ENCODE assay signal across 30 cellular contexts in genomic region chr5:34978681-34979080, GRCh38. TPM values are rescaled to one million over a fixed set of nuclear protein-coding genes. Genes with fewer than 3 reads are reported as not detected.
A peak's percentile ranks its signal among the peaks of the same experiment; 100 is the strongest.
DNase-seq lines count a peak whose midpoint lies in the region; ATAC-seq, FAIRE-seq and TF ChIP-seq lines count a peak whose summit lies in the region.
"Had no signal": no experiment of that assay in that cellular context is flagged by ENCODE, and none has a peak within 500 bp of the region (broad histone marks: within the 10 kb centered on the region; RNA-seq: fewer than 3 reads in every experiment).

No MANE protein-coding gene starts in this region.

- no peak overlapping the region for H2AFZ ChIP-seq in GM23248

- WGBS in GM23248 (ENCODE audit: low coverage in 1 of 2, low lambda C conversion rate in 2 of 2, missing lambda C conversion rate in 2 of 2), 2 experiments: 35 to 43% methylated on average over 4 of the region's 4 CpGs

- TF ChIP-seq CTCF in kidney (IDR thresholded peaks at IDR 0.05; ENCODE audit: borderline replicate concordance, extremely low read depth, insufficient read depth): no peak

- peak; percentile 24 for ATAC-seq in GM18870 (IDR thresholded peaks at IDR 0.05; ENCODE audit: unreplicated experiment)
- peak; percentile 32 for ATAC-seq in HG02571 (IDR thresholded peaks at IDR 0.05; ENCODE audit: unreplicated experiment)
- ATAC-seq in HG03135 (IDR thresholded peaks at IDR 0.05; ENCODE audit: unreplicated experiment): peak; percentile 29
- ATAC-seq: left cardiac atrium, Panc1, upper lobe of right lung had no signal

- H3K4me3 ChIP-seq in kidney (ENCODE audit: low read length in 2 of 2) (no peak overlapping the region), GM23248 (no peak overlapping the region)
- H3K4me3 ChIP-seq: ovary, upper lobe of right lung had no signal

- H3K9me3 ChIP-seq in kidney (ENCODE audit: control insufficient read depth in 1 of 2, low read length in 2 of 2): no peaks in the 10 kb centered on the region
- H3K9me3 ChIP-seq in GM23248 (ENCODE audit: low read depth): no peaks in the 10 kb centered on the region
- H3K9me3 ChIP-seq: ovary, upper lobe of right lung had no signal

- H3K9ac ChIP-seq in kidney (ENCODE audit: low read length in 2 of 2): no peak overlapping the region
- no peak overlapping the region for H3K9ac ChIP-seq in GM23248

- DNase-seq in kidney (no peak), iPS-NIHi11 (ENCODE audit: low spot score) (no peak), AML-193 (lab: John Stamatoyannopoulos, UW) (no peak), GM23248 (no peak), ecto neural progenitor cell (ENCODE audit: low spot score) (no peak)
- DNase-seq: ACHN; activated CD4-positive, alpha-beta T cell treated with anti-CD3 and anti-CD28 coated beads for 4 hours; activated CD8-positive, alpha-beta memory T cell treated with anti-CD3 and anti-CD28 coated beads for 24 hours; activated gamma-delta T cell treated with Interleukin-2 at 50 U/mL for 16 hours; activated T-cell treated with anti-CD3 and anti-CD28 coated beads, Interleukin-2, amount 50 U/mL, for 1 hour; dermis blood vessel endothelial cell; DMS153; H9; left cardiac atrium; mammary epithelial cell; MV-4-11; NCI-H510A; NK-92 treated with Interleukin-12 subunit alpha and Interleukin-12 subunit beta, amount 100 ng/mL, for 24 hours; ovary; SHP77; substantia nigra; T-helper 9 cell; upper lobe of right lung had no signal

- no peaks in the 10 kb centered on the region for H3K36me3 ChIP-seq in kidney (ENCODE audit: control insufficient read depth in 1 of 2, insufficient read depth in 2 of 2, low read length in 2 of 2)
- H3K36me3 ChIP-seq in GM23248 (ENCODE audit: low read depth): no peaks in the 10 kb centered on the region
- H3K36me3 ChIP-seq: ovary, upper lobe of right lung had no signal

- FAIRE-seq in kidney (lab: Jason Lieb, UNC): no peak
- FAIRE-seq: endometrium, frontal cortex had no signal

- no peaks in the 10 kb centered on the region; the same call in 1 of the 2 replicates for H3F3A ChIP-seq in GM23248 (ENCODE audit: insufficient read depth)

- H3K9me2 ChIP-seq in GM23248 (ENCODE audit: insufficient read depth): no peaks in the 10 kb centered on the region

- no peaks in the 10 kb centered on the region for H3K79me2 ChIP-seq in GM23248 (ENCODE audit: insufficient read depth)

- H3K27ac ChIP-seq in kidney (ENCODE audit: low read depth in 2 of 2, low read length in 2 of 2): peak overlapping the region; percentile 15 to 48
- H3K27ac ChIP-seq in GM23248: no peak overlapping the region
- H3K27ac ChIP-seq: ovary, upper lobe of right lung, VCaP had no signal

- H3K4me2 ChIP-seq in GM23248 (ENCODE audit: unreplicated experiment): no peak overlapping the region

- no peaks in the 10 kb centered on the region for H4K20me1 ChIP-seq in GM23248 (ENCODE audit: insufficient read depth)

- in situ Hi-C loops in GM23248 (cut with MboI): no loop called here

- H3K4me1 ChIP-seq in kidney (ENCODE audit: control insufficient read depth in 1 of 2, insufficient read depth in 1 of 2, low read depth in 1 of 2, low read length in 2 of 2) (peaks cover 0 to 8% of the 10 kb centered on the region in 2 donors), GM23248 (ENCODE audit: insufficient read depth) (no peaks in the 10 kb centered on the region)
- H3K4me1 ChIP-seq: upper lobe of right lung had no signal

- intact Hi-C loops in kidney (cut with DNase I): no loop called here

- H3K27me3 ChIP-seq in GM23248 (replicated peaks; ENCODE audit: insufficient read depth): no peaks in the 10 kb centered on the region
- H3K27me3 ChIP-seq: ovary, upper lobe of right lung had no signal

RNA-seq across cellular contexts. Expression of gene DNAJC21, which starts 49.3 kb away (rescaled TPM):
- total RNA-seq in kidney: 45.0 TPM
- polyA plus RNA-seq in kidney (ENCODE audit: insufficient read depth, low read depth, low replicate concordance) (24.5 TPM), GM23248 (2016; fragmentation: Nextera tagmentation; extraction: Ambion mirVana) (15.3 and 15.5 TPM in 2 replicates)
- 26.2 and 30.4 TPM in 2 replicates for total RNA-seq in GM23248 (2014; rRNA removed; shearing (Covaris generic))
